Comparison of ENCODE assay signal across 1 cellular context in genomic region chr13:41709511-41709910, GRCh38.
TF ChIP-seq lines count a peak whose summit lies in the region.

No MANE protein-coding gene starts in this region.

TF ChIP-seq in IMR-90, 13 proteins besides CTCF, POLR2A, EP300 and RAD21 (continued from another document):
- TF ChIP-seq RFX5 (IDR thresholded peaks at IDR 0.05; ENCODE audit: low read depth, low read length) (no peak), ELK1 (IDR thresholded peaks at IDR 0.05; ENCODE audit: borderline replicate concordance, low read depth, low read length) (no peak)
